Comparison of ENCODE assay signal across 13 cellular contexts in the genomic region with DNA sequence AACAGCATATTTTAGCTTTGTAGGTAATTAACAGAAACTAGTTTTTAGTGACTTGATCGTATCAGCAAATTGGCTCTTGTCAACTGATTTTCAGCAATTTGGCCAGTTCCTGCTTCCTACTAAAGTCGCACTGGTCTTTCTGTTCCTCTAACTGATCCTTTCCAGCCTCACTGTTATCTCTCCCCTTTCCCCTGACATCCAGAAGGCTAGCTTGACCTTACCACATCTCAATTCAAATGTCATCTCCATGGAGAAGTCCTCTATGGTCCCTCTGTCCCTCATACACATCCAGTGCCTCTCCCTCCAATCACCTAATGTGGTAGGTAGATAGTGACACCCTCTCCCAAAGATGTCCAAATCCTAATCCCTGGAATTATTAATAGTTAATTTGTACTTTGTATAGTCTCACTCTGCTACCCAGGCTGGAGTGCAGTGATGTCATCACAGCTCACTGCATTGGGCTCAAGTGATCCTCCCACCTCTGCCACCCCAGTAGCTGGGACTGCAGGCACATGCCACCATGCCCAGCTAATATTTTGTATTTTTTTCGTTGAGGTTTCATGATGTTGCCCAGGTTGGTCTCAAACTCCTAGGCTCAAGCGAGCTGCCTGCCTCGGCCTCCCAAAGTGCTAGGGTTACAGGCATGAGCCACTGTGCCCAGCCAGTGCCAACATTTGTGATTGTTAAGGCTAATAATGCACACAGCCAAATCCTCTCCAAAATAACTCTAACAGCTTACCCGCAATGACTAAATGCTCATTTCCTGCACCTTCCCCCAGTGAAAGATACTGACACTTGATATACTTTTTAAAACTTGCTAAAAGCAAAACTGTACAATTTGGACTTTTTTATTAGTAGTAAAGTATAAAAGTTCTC. TPM values are rescaled to one million over a fixed set of nuclear protein-coding genes. Genes with fewer than 3 reads are reported as not detected.
DNase-seq lines count a peak whose midpoint lies in the region; ATAC-seq and FAIRE-seq lines count a peak whose summit lies in the region.
"Had no signal": no experiment of that assay in that cellular context is flagged by ENCODE, and none has a peak within 500 bp of the region (broad histone marks: within the 10 kb centered on the region; RNA-seq: fewer than 3 reads in every experiment).

No MANE protein-coding gene starts in this region.

- H3K36me3 Mint-ChIP-seq in T-cell (no peaks in the 10 kb centered on the region), immature natural killer cell (no peaks in the 10 kb centered on the region)

- peak; percentile 36 for DNase-seq in NK-92 treated with Interleukin-12 subunit alpha and Interleukin-12 subunit beta, amount 100 ng/mL, for 24 hours (lab: John Stamatoyannopoulos, UW)
- DNase-seq in NK-92 (lab: John Stamatoyannopoulos, UW; ENCODE audit: unreplicated experiment) (no peak), GM19239 (ENCODE audit: insufficient read length, low spot score) (no peak), T-cell (peak in 1 of 34 experiments; percentile 7), immature natural killer cell (peak; percentile 39 to 56 (median 40)), RCC 7860 (ENCODE audit: low spot score) (no peak), occipital lobe (lab: John Stamatoyannopoulos, UW) (no peak)
- DNase-seq: 8988T, caudate nucleus, midbrain, NCI-H187, testis had no signal

- H3K27me3 Mint-ChIP-seq in T-cell (no peaks in the 10 kb centered on the region), immature natural killer cell (ENCODE audit: low read depth in 3 of 3) (peaks cover 0 to 2% (median 2%) of the 10 kb centered on the region in 3 donors)

- CTCF ChIA-PET in T-cell (lab: Charles Lee) = interaction anchor here in 1 of 2 donors (0.6 to 1.3 kb wide), 3 partner anchors 19 to 319 kb away, joined by 3 to 9 read pairs (median 3); no protein-coding TSS in a partner anchor

- ATAC-seq in T-cell (replicated peaks in 1 of 4) (peak; percentile 74 to 91 (median 86)), HG02840 (IDR thresholded peaks at IDR 0.05; ENCODE audit: low FRiP score, unreplicated experiment) (no peak)

- H3K4me1 Mint-ChIP-seq in T-cell = peaks cover 38 to 43% (median 41%) of the 10 kb centered on the region in 3 donors
- H3K4me1 Mint-ChIP-seq in immature natural killer cell = peaks cover 56 to 59% of the 10 kb centered on the region in 2 donors

- FAIRE-seq in GM19239 (lab: Jason Lieb, UNC) (peak; percentile 88), RCC 7860 (lab: Jason Lieb, UNC) (no peak)

- no peaks in the 10 kb centered on the region for H3K9me3 Mint-ChIP-seq in T-cell
- H3K9me3 Mint-ChIP-seq in immature natural killer cell = no peaks in the 10 kb centered on the region

- H3K4me3 Mint-ChIP-seq in T-cell (peak overlapping the region; percentile 17 to 43 (median 18)), immature natural killer cell (peak overlapping the region; percentile 75 to 88 (median 79))

- POLR2A ChIA-PET in T-cell (lab: Charles Lee) = no interaction called here

- H3K27ac Mint-ChIP-seq in T-cell (peak overlapping the region; percentile 87 to 91), immature natural killer cell (peak overlapping the region; percentile 87 to 98 (median 96))

RNA-seq across cellular contexts. Expression of gene PSTPIP2, which starts 16.9 kb away (rescaled TPM):
- total RNA-seq in T-cell (10 to 100 TPM in 3 of 5 donors, 1 to 10 TPM in 2; 7.7 to 16.0 (median 11.4) TPM), occipital lobe (1.6 TPM)
- 10 to 100 TPM; 27.7 to 37.7 (median 31.6) TPM for polyA plus RNA-seq in immature natural killer cell

RNA-seq across cellular contexts. Expression of gene ATP5F1A, which starts 42.9 kb away (rescaled TPM):
- 100 to 1,000 TPM; 180 to 264 (median 238) TPM for total RNA-seq in T-cell
- 100 to 1,000 TPM; 429 to 774 (median 468) TPM for polyA plus RNA-seq in immature natural killer cell
- 642 TPM for total RNA-seq in occipital lobe

RNA-seq across cellular contexts. Expression of gene HAUS1, which starts 49.0 kb away (rescaled TPM):
- 10 to 100 TPM; 16.3 to 23.2 (median 20.6) TPM for total RNA-seq in T-cell
- 10 to 100 TPM; 33.3 to 54.1 (median 44.3) TPM for polyA plus RNA-seq in immature natural killer cell
- total RNA-seq in occipital lobe = 34.8 TPM

Comparison
In these comparisons a context has a peak if more than half of its experiments do, and no peak if none do; other contexts are left out.
1. DNase-seq: peak in NK-92 treated with Interleukin-12 subunit alpha and Interleukin-12 subunit beta, amount 100 ng/mL, for 24 hours (single experiment) and immature natural killer cell (3 of 3); none in NK-92 (single experiment), GM19239 (single experiment), RCC 7860 (single experiment) and occipital lobe (single experiment).